Comparison of ENCODE assay signal across 12 cellular contexts in genomic region chr19:2215281-2215751, GRCh38. TPM values are rescaled to one million over a fixed set of nuclear protein-coding genes. Genes with fewer than 3 reads are reported as not detected.
DNase-seq lines count a peak whose midpoint lies in the region; ATAC-seq, FAIRE-seq and TF ChIP-seq lines count a peak whose summit lies in the region.
"Had no signal": no experiment of that assay in that cellular context is flagged by ENCODE, and none has a peak within 500 bp of the region (broad histone marks: within the 10 kb centered on the region; RNA-seq: fewer than 3 reads in every experiment).

No MANE protein-coding gene starts in this region.

- peak; percentile 35 for FAIRE-seq in GM12891 (lab: Jason Lieb, UNC)
- FAIRE-seq: pancreas had no signal

- DNase-seq in GM12891 (ENCODE audit: insufficient read length, low spot score) (no peak), T follicular helper cell (ENCODE audit: low read depth) (peak; percentile 34), ecto neural progenitor cell (ENCODE audit: low spot score) (peak; percentile 62), SW 1271 (lab: John Stamatoyannopoulos, UW) (no peak), 8988T (no peak)
- DNase-seq: Caco-2, foreskin keratinocyte, left lung, NCI-H446, pancreas, SJCRH30 had no signal

- no peak for TF ChIP-seq POLR2A in GM12891 (IDR thresholded peaks at IDR 0.05; ENCODE audit: low read depth, low read length)

- ATAC-seq in HG02610 (IDR thresholded peaks at IDR 0.05; ENCODE audit: unreplicated experiment): no peak
- ATAC-seq: foreskin keratinocyte, left lung, pancreas had no signal

TF ChIP-seq in GM12891, 5 proteins besides CTCF, POLR2A, EP300 and RAD21:
- TF ChIP-seq POU2F2 (IDR thresholded peaks at IDR 0.05; ENCODE audit: low read depth, low read length): no peak
- no peak for TF ChIP-seq SPI1 (IDR thresholded peaks at IDR 0.05; ENCODE audit: low read depth, low read length)
- no peak for TF ChIP-seq POLR2AphosphoS5 (IDR thresholded peaks at IDR 0.05; ENCODE audit: low read depth, low read length)
- TF ChIP-seq PAX5 (IDR thresholded peaks at IDR 0.05; ENCODE audit: insufficient read depth, low read length, severe bottlenecking): no peak
- TF ChIP-seq TAF1 (IDR thresholded peaks at IDR 0.05; ENCODE audit: low read depth, low read length): no peak
TF ChIP-seq in GM12891: peak in this region for 0.

RNA-seq across cellular contexts. Expression of gene PLEKHJ1, which starts 20.8 kb away (rescaled TPM):
- 66.6 TPM for polyA plus RNA-seq in GM12891 (2012; ENCODE audit: low read depth, missing spikeins)

RNA-seq across cellular contexts. Expression of gene SF3A2, which starts 21.3 kb away (rescaled TPM):
- polyA plus RNA-seq in GM12891 (2012; ENCODE audit: low read depth, missing spikeins): 66.1 TPM

RNA-seq across cellular contexts. Expression of gene AMH, which starts 33.8 kb away (rescaled TPM):
- polyA plus RNA-seq in GM12891 (2012; ENCODE audit: low read depth, missing spikeins): 0.19 TPM

RNA-seq across cellular contexts. Expression of gene JSRP1, which starts 40.9 kb away (rescaled TPM):
- polyA plus RNA-seq in GM12891 (2012; ENCODE audit: low read depth, missing spikeins): 0.41 TPM

RNA-seq across cellular contexts. Expression of gene DOT1L, which starts 51.6 kb away (rescaled TPM):
- 18.5 TPM for polyA plus RNA-seq in GM12891 (2012; ENCODE audit: low read depth, missing spikeins)

Comparison
In these comparisons a context has a peak if more than half of its experiments do, and no peak if none do; other contexts are left out.
1. DNase-seq: peak in T follicular helper cell (single experiment) and ecto neural progenitor cell (single experiment); none in GM12891 (single experiment), SW 1271 (0 of 2) and 8988T (single experiment).